Comparison of ENCODE assay signal across 19 cellular contexts in the genomic region with DNA sequence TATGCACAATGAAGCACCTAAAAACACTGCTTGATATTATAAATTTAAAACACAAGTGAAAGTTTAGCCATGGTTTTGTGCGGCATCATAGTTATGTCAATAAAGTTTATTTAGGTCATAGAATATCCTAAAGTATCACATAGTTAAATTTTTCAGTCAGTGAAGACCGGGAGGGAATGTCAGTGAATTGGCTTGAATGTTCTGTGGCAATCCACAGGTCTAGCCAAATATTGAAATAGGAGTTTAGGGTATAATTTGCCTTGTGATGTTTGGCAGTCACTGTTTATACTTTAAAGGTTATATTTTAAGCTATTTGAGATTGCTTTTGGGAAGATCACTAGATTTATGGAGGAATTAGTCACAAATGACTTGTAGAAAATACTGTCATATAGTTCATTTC.
"Had no signal": no experiment of that assay in that cellular context is flagged by ENCODE, and none has a peak within 500 bp of the region (broad histone marks: within the 10 kb centered on the region; RNA-seq: fewer than 3 reads in every experiment).

No MANE protein-coding gene starts in this region.

- H3K79me2 ChIP-seq: hepatocyte had no signal

- H3K9me3 Mint-ChIP-seq: dendritic cell treated with granulocyte-macrophage colony-stimulating factor and Interleukin-4, amounts not matched to agents 40 ng/mL and 50 ng/mL, for 4 days; effector memory CD8-positive, alpha-beta T cell; naive thymus-derived CD4-positive, alpha-beta T cell; nephron progenitor cell had no signal

- DNase-seq: effector memory CD8-positive, alpha-beta T cell; esophagus squamous epithelium; foreskin melanocyte; head of caudate nucleus; left colon; mammary epithelial cell; naive thymus-derived CD4-positive, alpha-beta T cell; nephron progenitor cell; ovary; small intestine; stimulated activated CD4-positive, alpha-beta T cell treated with anti-CD3 and anti-CD28 coated beads, Interleukin-12 subunit alpha, Interleukin-12 subunit beta, amount 100 ng/mL, for 4 hours; stimulated activated naive CD4-positive, alpha-beta T cell; stomach; upper lobe of left lung; uterus had no signal

- H3K4me1 Mint-ChIP-seq: naive thymus-derived CD4-positive, alpha-beta T cell; nephron progenitor cell had no signal

- H3K27me3 Mint-ChIP-seq: dendritic cell treated with granulocyte-macrophage colony-stimulating factor and Interleukin-4, amounts not matched to agents 40 ng/mL and 50 ng/mL, for 4 days; effector memory CD8-positive, alpha-beta T cell; naive thymus-derived CD4-positive, alpha-beta T cell had no signal

- ATAC-seq: effector memory CD8-positive, alpha-beta T cell; left colon; naive thymus-derived CD4-positive, alpha-beta T cell had no signal

- H3K4me2 ChIP-seq: hepatocyte had no signal

- H3K4me3 ChIP-seq: esophagus squamous epithelium, hepatocyte, ovary, right atrium auricular region, stomach, upper lobe of left lung, uterus had no signal

- H3K4me3 Mint-ChIP-seq: dendritic cell treated with granulocyte-macrophage colony-stimulating factor and Interleukin-4, amounts not matched to agents 40 ng/mL and 50 ng/mL, for 4 days; effector memory CD8-positive, alpha-beta T cell; naive thymus-derived CD4-positive, alpha-beta T cell; nephron progenitor cell had no signal

- H3K4me1 ChIP-seq: upper lobe of left lung, uterus had no signal

- H3K27ac Mint-ChIP-seq: dendritic cell treated with granulocyte-macrophage colony-stimulating factor and Interleukin-4, amounts not matched to agents 40 ng/mL and 50 ng/mL, for 4 days; effector memory CD8-positive, alpha-beta T cell; naive thymus-derived CD4-positive, alpha-beta T cell; nephron progenitor cell had no signal

- H3K27ac ChIP-seq: epithelial cell of prostate, esophagus squamous epithelium, hepatocyte, ovary, right atrium auricular region, upper lobe of left lung, uterus had no signal

- H3K36me3 ChIP-seq: ovary, uterus had no signal

- H2AFZ ChIP-seq: hepatocyte had no signal

- H3K9me3 ChIP-seq: esophagus squamous epithelium, ovary, right atrium auricular region, stomach, upper lobe of left lung, uterus had no signal

- H3K27me3 ChIP-seq: esophagus squamous epithelium, hepatocyte, ovary, right atrium auricular region, stomach, upper lobe of left lung, uterus had no signal
